In genomic region chr1:53625766-53626520, GRCh38 we compare ENCODE assay signal across 1 cellular context.
TF ChIP-seq lines count a peak whose summit lies in the region.

No MANE protein-coding gene starts in this region.

TF ChIP-seq in IMR-90, 13 proteins besides CTCF, POLR2A, EP300 and RAD21:
- TF ChIP-seq NFE2L2 (IDR thresholded peaks at IDR 0.05; ENCODE audit: low read depth, low read length) (no peak), BHLHE40 (IDR thresholded peaks at IDR 0.05; ENCODE audit: low read depth, low read length) (no peak), SMC3 (IDR thresholded peaks at IDR 0.05; ENCODE audit: low read depth, low read length) (no peak), RFX5 (IDR thresholded peaks at IDR 0.05; ENCODE audit: low read depth, low read length) (no peak), FOS (IDR thresholded peaks at IDR 0.05; ENCODE audit: low read depth, low read length) (no peak), ELK1 (IDR thresholded peaks at IDR 0.05; ENCODE audit: borderline replicate concordance, low read depth, low read length) (no peak), CHD1 (IDR thresholded peaks at IDR 0.05; ENCODE audit: low read depth, low read length) (no peak), USF2 (IDR thresholded peaks at IDR 0.05; ENCODE audit: low read depth, low read length) (no peak)
